ENCODE assay signal across 8 cellular contexts in the genomic region with DNA sequence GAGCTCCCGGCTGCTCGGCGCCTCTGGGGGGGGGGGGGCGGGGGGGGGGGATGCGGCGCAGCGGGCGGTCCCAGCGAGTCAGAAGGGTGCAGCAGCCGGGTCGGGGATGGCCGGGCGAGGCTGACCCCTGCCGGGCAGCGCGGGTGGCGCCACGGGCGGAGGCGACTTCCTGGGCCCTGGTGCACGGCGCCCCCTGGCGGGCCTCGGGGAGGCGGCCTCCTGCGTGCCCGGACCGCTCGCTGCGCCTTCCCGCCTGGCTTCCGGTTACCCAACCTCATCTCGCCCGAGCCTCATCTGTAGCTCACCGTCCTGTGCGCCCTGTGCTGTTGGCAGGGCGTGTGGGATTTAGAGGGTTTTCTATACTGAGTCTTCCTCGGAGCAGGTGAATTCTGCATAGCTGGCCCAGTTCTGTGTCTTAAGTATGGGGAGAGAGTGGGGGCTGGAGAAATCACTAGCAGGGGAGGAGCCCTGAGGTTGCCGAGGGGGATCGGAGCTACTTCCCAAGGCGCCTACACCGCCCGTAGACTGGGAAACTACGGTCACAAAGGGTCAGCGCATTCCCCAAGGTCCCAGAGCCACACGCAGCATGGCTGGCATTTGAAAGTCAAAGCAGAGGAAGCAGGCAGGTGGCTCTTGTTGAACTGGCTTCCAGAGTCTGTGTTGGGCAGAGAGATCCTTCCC. TPM values are rescaled to one million over a fixed set of nuclear protein-coding genes. Genes with fewer than 3 reads are reported as not detected.
DNase-seq lines count a peak whose midpoint lies in the region; ATAC-seq lines count a peak whose summit lies in the region.

No MANE protein-coding gene starts in this region.

- peaks cover 23% of the 10 kb centered on the region for H3K27me3 Mint-ChIP-seq in activated naive CD4-positive, alpha-beta T cell treated with anti-CD3 and anti-CD28 coated beads for 36 hours (ENCODE audit: low read depth)

- peak; percentile 69 for ATAC-seq in GM21786 (IDR thresholded peaks at IDR 0.05; ENCODE audit: unreplicated experiment)

- CTCF ChIA-PET in activated naive CD4-positive, alpha-beta T cell treated with anti-CD3 and anti-CD28 coated beads for 36 hours (lab: Charles Lee) = interaction anchor here (0.6 to 4.8 kb wide), 68 partner anchors 8 to 1271 kb away, joined by 3 to 102 read pairs (median 4); a partner anchor contains a TSS

- peak overlapping the region; percentile 76 for H3K4me3 Mint-ChIP-seq in activated naive CD4-positive, alpha-beta T cell treated with anti-CD3 and anti-CD28 coated beads for 36 hours

- in situ Hi-C loops in SK-MEL-5 (cut with HindIII; ENCODE audit: low pct_unique_long_range_greater_than_20kb, low sequenced_read_pairs) = no loop called here

- DNase-seq in EH (ENCODE audit: low read depth) (peak; percentile 89), KG1 (lab: John Stamatoyannopoulos, UW) (peak; percentile 80), SK-MEL-5 (ENCODE audit: low read depth, low spot score) (peak; percentile 74), globus pallidus (ENCODE audit: low spot score) (peak; percentile 90), nucleus accumbens (lab: John Stamatoyannopoulos, UW) (peak in 54 of 56 donors; percentile 43 to 95 (median 84)), substantia nigra (lab: John Stamatoyannopoulos, UW) (peak; percentile 44 to 96 (median 88))
- peak; percentile 91 for DNase-seq in activated naive CD4-positive, alpha-beta T cell treated with anti-CD3 and anti-CD28 coated beads for 36 hours

- H3K27ac ChIP-seq in substantia nigra (ENCODE audit: low read depth, low read length, poor library complexity, severe bottlenecking) = peak overlapping the region; percentile 75

- no peak overlapping the region for H3K27ac Mint-ChIP-seq in activated naive CD4-positive, alpha-beta T cell treated with anti-CD3 and anti-CD28 coated beads for 36 hours

- H3K36me3 Mint-ChIP-seq in activated naive CD4-positive, alpha-beta T cell treated with anti-CD3 and anti-CD28 coated beads for 36 hours (ENCODE audit: low read depth) = no peaks in the 10 kb centered on the region

- H3K4me1 Mint-ChIP-seq in activated naive CD4-positive, alpha-beta T cell treated with anti-CD3 and anti-CD28 coated beads for 36 hours (ENCODE audit: low read depth) = peaks cover 4% of the 10 kb centered on the region

- intact Hi-C loops in activated naive CD4-positive, alpha-beta T cell treated with anti-CD3 and anti-CD28 coated beads for 36 hours (cut with micrococcal nuclease) = loop anchor here (1.0 to 5.0 kb wide), 6 partner anchors 48 to 441 kb away; a partner anchor contains a TSS

- H3K9me3 Mint-ChIP-seq in activated naive CD4-positive, alpha-beta T cell treated with anti-CD3 and anti-CD28 coated beads for 36 hours = no peaks in the 10 kb centered on the region

RNA-seq across cellular contexts. Expression of a gene that starts 28.3 kb away (rescaled TPM):
- not detected in 2 replicates for total RNA-seq in SK-MEL-5 (2014; rRNA removed; shearing (Covaris generic))
- not detected in 2 replicates for polyA plus RNA-seq in SK-MEL-5 (2015; cell fraction: cytosol; rRNA removed)
- not detected in 2 replicates for polyA plus RNA-seq in SK-MEL-5 (2015; cell fraction: nucleus; rRNA removed)
- under 1 TPM; 0.20 to 0.29 TPM for total RNA-seq in activated naive CD4-positive, alpha-beta T cell treated with anti-CD3 and anti-CD28 coated beads for 36 hours

RNA-seq across cellular contexts. Expression of a gene that starts 51.5 kb away (rescaled TPM):
- 0.24 TPM in 2 replicates for total RNA-seq in SK-MEL-5 (2014; rRNA removed; shearing (Covaris generic))
- polyA plus RNA-seq in SK-MEL-5 (2015; cell fraction: cytosol; rRNA removed) = 0.70 and 1.1 TPM in 2 replicates
- 0.88 and 2.8 TPM in 2 replicates for polyA plus RNA-seq in SK-MEL-5 (2015; cell fraction: nucleus; rRNA removed)
- total RNA-seq in activated naive CD4-positive, alpha-beta T cell treated with anti-CD3 and anti-CD28 coated beads for 36 hours = not detected

Comparison
In these comparisons a context has a peak if more than half of its experiments do, and no peak if none do; other contexts are left out.
1. Peak in every context shown above with its lines: DNase-seq, ATAC-seq and H3K27ac ChIP-seq.